Comparison of ENCODE assay signal across 31 cellular contexts in genomic region chr10:36157486-36157885, GRCh38.
"Had no signal": no experiment of that assay in that cellular context is flagged by ENCODE, and none has a peak within 500 bp of the region (broad histone marks: within the 10 kb centered on the region; RNA-seq: fewer than 3 reads in every experiment).

No MANE protein-coding gene starts in this region.

- H3K27me3 ChIP-seq: adrenal gland, body of pancreas, brain microvascular endothelial cell, breast epithelium had no signal

- DNase-seq: activated B cell treated with CpG ODN at 0.5 μM for 24 hours; activated CD4-positive, alpha-beta memory T cell treated with anti-CD3 and anti-CD28 coated beads, Interleukin-2, amount 10 ng/mL, durations not matched to agents 7 days and 5 days; activated CD4-positive, alpha-beta T cell treated with anti-CD3 and anti-CD28 coated beads for 48 hours; activated CD4-positive, alpha-beta T cell treated with anti-CD3 and anti-CD28 coated beads, Interleukin-2, amount 10 ng/mL, durations not matched to agents 7 days and 5 days; activated CD4-positive, alpha-beta T cell treated with anti-CD3 and anti-CD28 coated beads, Interleukin-2, amount 50 U/mL, for 48 hours; activated CD4-positive, CD25-positive, alpha-beta regulatory T cell treated with anti-CD3 and anti-CD28 coated beads, Interleukin-2, amount 50 U/mL, for 72 hours; activated CD8-positive, alpha-beta memory T cell treated with anti-CD3 and anti-CD28 coated beads for 24 hours; activated CD8-positive, alpha-beta memory T cell treated with anti-CD3 and anti-CD28 coated beads, Interleukin-2, amount 10 ng/mL, durations not matched to agents 7 days and 5 days; activated CD8-positive, alpha-beta memory T cell treated with anti-CD3 and anti-CD28 coated beads, Interleukin-2, amount 50 U/mL, for 48 hours; activated CD8-positive, alpha-beta T cell treated with anti-CD3 and anti-CD28 coated beads, Interleukin-2, amount 10 ng/mL, durations not matched to agents 7 days and 5 days; activated effector memory CD4-positive, alpha-beta T cell treated with Interleukin-2 at 50 U/mL for 16 hours; activated gamma-delta T cell treated with Interleukin-2 at 50 U/mL for 16 hours; activated naive CD4-positive, alpha-beta T cell; activated naive CD4-positive, alpha-beta T cell treated with anti-CD3 and anti-CD28 coated beads for 36 hours; activated naive CD4-positive, alpha-beta T cell treated with anti-CD3 and anti-CD28 coated beads, Interleukin-2, amount 50 U/mL, for 16 hours; activated naive CD8-positive, alpha-beta T cell treated with anti-CD3 and anti-CD28 coated beads for 36 hours; activated T-cell treated with anti-CD3 and anti-CD28 coated beads, Interleukin-2, amount 50 U/mL, for 24 hours; activated T-cell treated with anti-CD3 and anti-CD28 coated beads, Interleukin-2, amount 50 U/mL, for 48 hours; adrenal gland; amniotic stem cell; aorta; body of pancreas; brain microvascular endothelial cell; central memory CD4-positive, alpha-beta T cell; T-helper 2 cell; T-helper 9 cell had no signal

- H3K9me3 Mint-ChIP-seq: activated B cell treated with CpG ODN at 0.5 μM for 24 hours; activated naive CD8-positive, alpha-beta T cell treated with anti-CD3 and anti-CD28 coated beads for 36 hours had no signal

- H3K4me3 Mint-ChIP-seq: activated B cell treated with CpG ODN at 0.5 μM for 24 hours; activated CD4-positive, alpha-beta memory T cell treated with anti-CD3 and anti-CD28 coated beads, Interleukin-2, amount 10 ng/mL, durations not matched to agents 7 days and 5 days; activated CD4-positive, alpha-beta T cell treated with anti-CD3 and anti-CD28 coated beads, Interleukin-2, amount 10 ng/mL, durations not matched to agents 7 days and 5 days; activated CD8-positive, alpha-beta memory T cell treated with anti-CD3 and anti-CD28 coated beads, Interleukin-2, amount 10 ng/mL, durations not matched to agents 7 days and 5 days; activated CD8-positive, alpha-beta T cell treated with anti-CD3 and anti-CD28 coated beads, Interleukin-2, amount 10 ng/mL, durations not matched to agents 7 days and 5 days; activated naive CD4-positive, alpha-beta T cell treated with anti-CD3 and anti-CD28 coated beads for 36 hours; activated naive CD8-positive, alpha-beta T cell treated with anti-CD3 and anti-CD28 coated beads for 36 hours; activated T-cell treated with anti-CD3 and anti-CD28 coated beads, Interleukin-2, amount 50 U/mL, for 24 hours; T-helper 2 cell treated with Interferon-gamma antibody and Interleukin-4, amounts not matched to agents 5 μg/mL and 100 μg/mL, for 36 hours had no signal

- H3K4me1 ChIP-seq: adrenal gland, body of pancreas, breast epithelium had no signal

- H3K4me3 ChIP-seq: adrenal gland, body of pancreas, breast epithelium had no signal

- H3K27ac Mint-ChIP-seq: activated B cell treated with CpG ODN at 0.5 μM for 24 hours; activated CD4-positive, alpha-beta memory T cell treated with anti-CD3 and anti-CD28 coated beads, Interleukin-2, amount 10 ng/mL, durations not matched to agents 7 days and 5 days; activated CD4-positive, alpha-beta T cell treated with anti-CD3 and anti-CD28 coated beads, Interleukin-2, amount 10 ng/mL, durations not matched to agents 7 days and 5 days; activated CD8-positive, alpha-beta memory T cell treated with anti-CD3 and anti-CD28 coated beads, Interleukin-2, amount 10 ng/mL, durations not matched to agents 7 days and 5 days; activated CD8-positive, alpha-beta T cell treated with anti-CD3 and anti-CD28 coated beads, Interleukin-2, amount 10 ng/mL, durations not matched to agents 7 days and 5 days; activated naive CD4-positive, alpha-beta T cell treated with anti-CD3 and anti-CD28 coated beads for 36 hours; activated naive CD4-positive, alpha-beta T cell treated with anti-CD3 and anti-CD28 coated beads, Interleukin-2, amount 50 U/mL, for 72 hours; activated naive CD8-positive, alpha-beta T cell treated with anti-CD3 and anti-CD28 coated beads for 36 hours; activated T-cell treated with anti-CD3 and anti-CD28 coated beads, Interleukin-2, amount 50 U/mL, for 24 hours; activated T-helper 2 cell treated with anti-CD3 and anti-CD28 coated beads, Interferon-gamma antibody, Interleukin-2, Interleukin-4, amounts not matched to agents 10 μg/mL and 5 μg/mL and 100 μg/mL, durations not matched to agents 14 hours and 24 hours and 36 hours; T-helper 2 cell treated with Interferon-gamma antibody and Interleukin-4, amounts not matched to agents 5 μg/mL and 100 μg/mL, for 36 hours had no signal

- H3K36me3 ChIP-seq: adrenal gland, brain microvascular endothelial cell, breast epithelium had no signal

- H3K4me1 Mint-ChIP-seq: activated B cell treated with CpG ODN at 0.5 μM for 24 hours; activated CD4-positive, alpha-beta memory T cell treated with anti-CD3 and anti-CD28 coated beads, Interleukin-2, amount 10 ng/mL, durations not matched to agents 7 days and 5 days; activated CD4-positive, alpha-beta T cell treated with anti-CD3 and anti-CD28 coated beads, Interleukin-2, amount 10 ng/mL, durations not matched to agents 7 days and 5 days; activated CD8-positive, alpha-beta memory T cell treated with anti-CD3 and anti-CD28 coated beads, Interleukin-2, amount 10 ng/mL, durations not matched to agents 7 days and 5 days; activated naive CD8-positive, alpha-beta T cell treated with anti-CD3 and anti-CD28 coated beads for 36 hours had no signal

- ATAC-seq: activated CD8-positive, alpha-beta memory T cell treated with anti-CD3 and anti-CD28 coated beads, Interleukin-2, amount 10 ng/mL, durations not matched to agents 7 days and 5 days; activated CD8-positive, alpha-beta T cell treated with anti-CD3 and anti-CD28 coated beads, Interleukin-2, amount 10 ng/mL, durations not matched to agents 7 days and 5 days; activated naive CD4-positive, alpha-beta T cell treated with anti-CD3 and anti-CD28 coated beads, Interleukin-2, amount 50 U/mL, for 72 hours; body of pancreas had no signal

- H3K36me3 Mint-ChIP-seq: activated CD8-positive, alpha-beta memory T cell treated with anti-CD3 and anti-CD28 coated beads, Interleukin-2, amount 10 ng/mL, durations not matched to agents 7 days and 5 days; activated naive CD4-positive, alpha-beta T cell treated with anti-CD3 and anti-CD28 coated beads, Interleukin-2, amount 50 U/mL, for 72 hours; activated naive CD8-positive, alpha-beta T cell treated with anti-CD3 and anti-CD28 coated beads for 36 hours had no signal

- H3K9me3 ChIP-seq: adrenal gland, body of pancreas, breast epithelium had no signal

- H3K27ac ChIP-seq: adrenal gland, body of pancreas, brain microvascular endothelial cell, breast epithelium, VCaP had no signal
